9 cellular contexts compared by ENCODE assay signal in the genomic region with DNA sequence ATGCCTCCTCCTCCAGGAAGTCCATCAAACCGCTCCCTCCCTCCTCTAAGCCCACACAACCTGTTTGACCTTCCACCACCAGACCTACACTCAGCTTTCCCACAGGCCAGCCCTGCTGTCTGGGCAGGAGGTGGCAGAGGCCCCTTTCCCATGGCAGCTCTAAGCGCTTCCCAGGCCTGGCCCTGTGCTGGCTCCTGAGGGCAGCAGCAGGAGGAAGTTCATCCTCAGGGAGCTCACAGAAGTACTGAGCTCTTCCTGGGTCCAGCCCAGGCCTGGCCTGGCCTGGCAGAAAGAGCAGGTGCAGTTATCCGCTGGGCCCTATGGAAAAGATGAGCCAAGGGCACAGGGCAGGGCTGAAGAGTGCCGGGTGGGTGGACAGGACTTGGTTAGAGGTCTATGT.
DNase-seq lines count a peak whose midpoint lies in the region; ATAC-seq and TF ChIP-seq lines count a peak whose summit lies in the region.
"Had no signal": no experiment of that assay in that cellular context is flagged by ENCODE, and none has a peak within 500 bp of the region (broad histone marks: within the 10 kb centered on the region; RNA-seq: fewer than 3 reads in every experiment).

No MANE protein-coding gene starts in this region.

- peak overlapping the region; percentile 84 to 89 (median 88) for H3K9ac ChIP-seq in BLaER1 treated with 17β-estradiol and CSF1 and Interleukin-3, amounts not matched to agents 10 nM and 100 nM
- H3K9ac ChIP-seq in OCI-LY3 (ENCODE audit: low read length) (peak overlapping the region; percentile 95), endocrine pancreas (ENCODE audit: control insufficient read depth, insufficient read depth, low read length) (peak overlapping the region; percentile 74)

- no peaks in the 10 kb centered on the region for H3K9me3 ChIP-seq in BLaER1 treated with 17β-estradiol and CSF1 and Interleukin-3, amounts not matched to agents 10 nM and 100 nM (replicated peaks in 1 of 11)
- H3K9me3 ChIP-seq in OCI-LY3 (ENCODE audit: insufficient read depth, low read length) = no peaks in the 10 kb centered on the region
- H3K9me3 ChIP-seq in endocrine pancreas (ENCODE audit: control insufficient read depth, low read length) = no peaks in the 10 kb centered on the region
- H3K9me3 ChIP-seq: MG63 had no signal

- H3K36me3 ChIP-seq in BLaER1 treated with 17β-estradiol and CSF1 and Interleukin-3, amounts not matched to agents 10 nM and 100 nM = peaks cover 18 to 87% (median 56%) of the 10 kb centered on the region in 11 experiments
- H3K36me3 ChIP-seq in OCI-LY3 (replicated peaks; ENCODE audit: low read depth, low read length) (peaks cover 40% of the 10 kb centered on the region), endocrine pancreas (ENCODE audit: control insufficient read depth, insufficient read depth, low read length) (no peaks in the 10 kb centered on the region)
- H3K36me3 ChIP-seq: MG63 had no signal

- peaks cover 49% of the 10 kb centered on the region for H3K4me1 Mint-ChIP-seq in nephron progenitor cell

- DNase-seq in nephron progenitor cell (no peak), iPS-NIHi7 (ENCODE audit: extremely low spot score) (no peak), anterior cingulate cortex (lab: John Stamatoyannopoulos, UW) (no peak), AG08396 (ENCODE audit: low spot score) (no peak)
- DNase-seq: MG63 had no signal

- H3K9me3 Mint-ChIP-seq in nephron progenitor cell = no peaks in the 10 kb centered on the region

- no peak overlapping the region for H3K4me3 Mint-ChIP-seq in nephron progenitor cell

- peak overlapping the region; percentile 73 to 85 (median 74) for H3K4me3 ChIP-seq in BLaER1 treated with 17β-estradiol and CSF1 and Interleukin-3, amounts not matched to agents 10 nM and 100 nM
- H3K4me3 ChIP-seq in OCI-LY3 (ENCODE audit: low read length) (peak overlapping the region; percentile 83), endocrine pancreas (ENCODE audit: control insufficient read depth, insufficient read depth, low read length) (peak overlapping the region; percentile 33)
- H3K4me3 ChIP-seq: MG63 had no signal

- ATAC-seq in GM21737 (IDR thresholded peaks at IDR 0.05; ENCODE audit: unreplicated experiment) = no peak

- peaks cover 52 to 96% (median 61%) of the 10 kb centered on the region in 11 experiments for H4K20me1 ChIP-seq in BLaER1 treated with 17β-estradiol and CSF1 and Interleukin-3, amounts not matched to agents 10 nM and 100 nM
- peaks cover 52% of the 10 kb centered on the region for H4K20me1 ChIP-seq in OCI-LY3 (ENCODE audit: insufficient read depth, low read length)

- peak overlapping the region; percentile 78 to 92 (median 88) for H3K27ac ChIP-seq in BLaER1 treated with 17β-estradiol and CSF1 and Interleukin-3, amounts not matched to agents 10 nM and 100 nM
- no peak overlapping the region for H3K27ac ChIP-seq in OCI-LY3 (ENCODE audit: low read length)

- no peaks in the 10 kb centered on the region for H3K36me3 Mint-ChIP-seq in nephron progenitor cell (ENCODE audit: low read depth)

- no peak overlapping the region for H2AFZ ChIP-seq in OCI-LY3 (ENCODE audit: low read depth, low read length)

- no peaks in the 10 kb centered on the region for H3K27me3 ChIP-seq in BLaER1 treated with 17β-estradiol and CSF1 and Interleukin-3, amounts not matched to agents 10 nM and 100 nM
- no peaks in the 10 kb centered on the region for H3K27me3 ChIP-seq in OCI-LY3 (ENCODE audit: low read depth, low read length)
- no peaks in the 10 kb centered on the region for H3K27me3 ChIP-seq in endocrine pancreas (ENCODE audit: control insufficient read depth, insufficient read depth, low read length)
- H3K27me3 ChIP-seq: MG63 had no signal

- H3K27ac Mint-ChIP-seq in nephron progenitor cell = peak overlapping the region; percentile 49

- peaks cover 73% of the 10 kb centered on the region for H3K79me2 ChIP-seq in OCI-LY3 (ENCODE audit: low read length)

- peak overlapping the region; percentile 93 to 100 (median 100) for H3K4me2 ChIP-seq in BLaER1 treated with 17β-estradiol and CSF1 and Interleukin-3, amounts not matched to agents 10 nM and 100 nM
- H3K4me2 ChIP-seq in OCI-LY3 (ENCODE audit: low read length) = peak overlapping the region; percentile 98

- H3K4me1 ChIP-seq in BLaER1 treated with 17β-estradiol and CSF1 and Interleukin-3, amounts not matched to agents 10 nM and 100 nM = peaks cover 70 to 95% (median 88%) of the 10 kb centered on the region in 10 experiments
- H3K4me1 ChIP-seq in OCI-LY3 (ENCODE audit: low read length) (peaks cover 49% of the 10 kb centered on the region), endocrine pancreas (ENCODE audit: control insufficient read depth, insufficient read depth, low read length) (no peaks in the 10 kb centered on the region)

- no peak for TF ChIP-seq CTCF in OCI-LY3 (IDR thresholded peaks at IDR 0.05; ENCODE audit: low read depth, low read length)
- TF ChIP-seq CTCF in nephron progenitor cell (IDR thresholded peaks at IDR 0.05) = no peak

- H3K27me3 Mint-ChIP-seq in nephron progenitor cell (ENCODE audit: low read depth, poor library complexity) = no peaks in the 10 kb centered on the region

Comparison
In these comparisons a context has a peak if more than half of its experiments do, and no peak if none do; other contexts are left out.
1. H3K4me3 ChIP-seq: peak in every context shown above with its lines; median percentile 83 in OCI-LY3; 74 in BLaER1 treated with 17β-estradiol and CSF1 and Interleukin-3, amounts not matched to agents 10 nM and 100 nM; 33 in endocrine pancreas.